ENCODE assay signal across 8 cellular contexts in genomic region chr12:92141585-92142244, GRCh38. TPM values are rescaled to one million over a fixed set of nuclear protein-coding genes. Genes with fewer than 3 reads are reported as not detected.
DNase-seq lines count a peak whose midpoint lies in the region; ATAC-seq and TF ChIP-seq lines count a peak whose summit lies in the region.

No MANE protein-coding gene starts in this region.

- H3K9me3 Mint-ChIP-seq in CD4-positive, alpha-beta T cell, result no peaks in the 10 kb centered on the region
- no peaks in the 10 kb centered on the region for H3K9me3 Mint-ChIP-seq in central memory CD8-positive, alpha-beta T cell
- H3K9me3 Mint-ChIP-seq in naive thymus-derived CD4-positive, alpha-beta T cell, result peaks cover 0 to 17% (median 0%) of the 10 kb centered on the region in 11 donors

- peak in 1 of 10 experiments; percentile 26 for DNase-seq in CD4-positive, alpha-beta T cell
- no peak for DNase-seq in IMR-90
- DNase-seq in central memory CD8-positive, alpha-beta T cell (ENCODE audit: low spot score in 2 of 2), result no peak
- peak in 7 of 9 donors; percentile 66 to 85 (median 80) for DNase-seq in naive thymus-derived CD4-positive, alpha-beta T cell
- DNase-seq in GDM1 (lab: John Stamatoyannopoulos, UW), result no peak
- DNase-seq in activated CD4-positive, alpha-beta T cell treated with anti-CD3 and anti-CD28 coated beads for 1 hour, result no peak
- no peak for DNase-seq in NCI-H2029 treated with DMSO at 0.1 percent for 48 hours (lab: John Stamatoyannopoulos, UW)

- WGBS in IMR-90 (ENCODE audit: extremely low coverage in 2 of 2, insufficient read length in 1 of 2), 2 experiments, result no CpG with 5 or more reads among the region's 5 CpGs

- no peak overlapping the region for H2AFZ ChIP-seq in IMR-90 (replicated peaks; ENCODE audit: low read length, poor library complexity)

- CTCF ChIA-PET in CD4-positive, alpha-beta T cell (lab: Charles Lee), result interaction anchor here (0.7 to 3.5 kb wide), 3 partner anchors 69 to 759 kb away, joined by 3 to 10 read pairs (median 3); no protein-coding TSS in a partner anchor
- CTCF ChIA-PET in IMR-90 (lab: Yijun Ruan, JAX), result interaction anchor here (0.7 to 1.0 kb wide), 2 partner anchors 563 to 760 kb away, joined by 3 to 5 read pairs; no protein-coding TSS in a partner anchor
- CTCF ChIA-PET in naive thymus-derived CD4-positive, alpha-beta T cell (lab: Charles Lee), result interaction anchor here (0.6 to 4.5 kb wide), 15 partner anchors 34 to 760 kb away, joined by 3 to 23 read pairs (median 3); no protein-coding TSS in a partner anchor

- H3K56ac ChIP-seq in IMR-90 (ENCODE audit: extremely low read depth, insufficient read depth, low read length), result peak overlapping the region; percentile 22; the same call in 1 of the 2 replicates

- no peaks in the 10 kb centered on the region for H3K9me3 ChIP-seq in CD4-positive, alpha-beta T cell (ENCODE audit: control insufficient read depth, low read length)
- H3K9me3 ChIP-seq in IMR-90 (ENCODE audit: control insufficient read depth, insufficient read depth, low read length), result no peaks in the 10 kb centered on the region
- H3K9me3 ChIP-seq in naive thymus-derived CD4-positive, alpha-beta T cell (ENCODE audit: control insufficient read depth in 2 of 3, low read length in 3 of 3), result no peaks in the 10 kb centered on the region

- no peak for TF ChIP-seq RAD21 in IMR-90 (IDR thresholded peaks at IDR 0.05; ENCODE audit: low read length)

- no peak overlapping the region for H2AK5ac ChIP-seq in IMR-90 (ENCODE audit: low read depth, low read length)

- no peak; the same call in 1 of the 2 replicates for TF ChIP-seq POLR2A in IMR-90 (IDR thresholded peaks at IDR 0.05; ENCODE audit: low read depth, low read length)

- peak overlapping the region; percentile 88 for H3K4me3 ChIP-seq in IMR-90 (ENCODE audit: insufficient read depth, low read depth, low read length)
- peak overlapping the region; percentile 98 for H3K4me3 ChIP-seq in naive thymus-derived CD4-positive, alpha-beta T cell (ENCODE audit: low read length)

- H3K23ac ChIP-seq in IMR-90 (ENCODE audit: low read depth, low read length), result peak overlapping the region; percentile 20; the same call in 1 of the 2 replicates

- peak overlapping the region; percentile 99 for H3K4me2 ChIP-seq in IMR-90 (ENCODE audit: low read depth, low read length)

- H2BK120ac ChIP-seq in IMR-90 (ENCODE audit: low read depth, low read length), result peak overlapping the region; percentile 5; the same call in 1 of the 2 replicates

- no peak overlapping the region for H4K5ac ChIP-seq in IMR-90 (ENCODE audit: low read depth, low read length)

- ATAC-seq in CD4-positive, alpha-beta T cell (ENCODE audit: poor library complexity), result peak; percentile 14
- ATAC-seq in IMR-90 (ENCODE audit: low read depth), result no peak
- ATAC-seq in central memory CD8-positive, alpha-beta T cell (replicated peaks; ENCODE audit: extremely low read depth, poor library complexity, severe bottlenecking), result no peak
- peak; percentile 7 for ATAC-seq in naive thymus-derived CD4-positive, alpha-beta T cell
- no peak for ATAC-seq in HG03432 (IDR thresholded peaks at IDR 0.05; ENCODE audit: unreplicated experiment)

- no peak overlapping the region for H3K4ac ChIP-seq in IMR-90 (ENCODE audit: low read depth, low read length)

- no peak for TF ChIP-seq CTCF in CD4-positive, alpha-beta T cell (IDR thresholded peaks at IDR 0.05)
- no peak for TF ChIP-seq CTCF in IMR-90 (conservative IDR thresholded peaks at IDR 0.05; ENCODE audit: low read depth, low read length)

- H3K14ac ChIP-seq in IMR-90 (replicated peaks; ENCODE audit: low read depth, low read length), result peak overlapping the region; percentile 50

- H3K9me1 ChIP-seq in IMR-90 (ENCODE audit: insufficient read depth, low read length), result no peaks in the 10 kb centered on the region

- H4K91ac ChIP-seq in IMR-90 (ENCODE audit: insufficient read depth, low read depth, low read length), result no peak overlapping the region

- H4K20me1 ChIP-seq in IMR-90 (ENCODE audit: insufficient read depth, low read length), result peaks cover 27% of the 10 kb centered on the region

- H3K79me1 ChIP-seq in IMR-90 (ENCODE audit: low read depth in 1 of 2, low read length in 2 of 2), result peaks cover 0 to 10% of the 10 kb centered on the region in 2 experiments; a peak in 2 of 4 replicates

- H2AK9ac ChIP-seq in IMR-90 (replicated peaks; ENCODE audit: low read depth, low read length, poor library complexity), result no peak overlapping the region

- dilution Hi-C loops in IMR-90 (cut with HindIII; ENCODE audit: low sequenced_read_pairs, unreplicated experiment), result no loop called here

- H3K4me1 ChIP-seq in IMR-90 (ENCODE audit: control insufficient read depth, insufficient read depth, low read length), result peaks cover 2% of the 10 kb centered on the region; the same call in 1 of the 2 replicates
- no peaks in the 10 kb centered on the region for H3K4me1 ChIP-seq in naive thymus-derived CD4-positive, alpha-beta T cell (ENCODE audit: control insufficient read depth in 2 of 2, insufficient read depth in 2 of 2, low read length in 2 of 2)

- no peak overlapping the region for H4K8ac ChIP-seq in IMR-90 (ENCODE audit: low read depth in 2 of 2, low read length in 2 of 2)

- BruUV-seq in IMR-90 (replicated peaks; lab: Mats Ljungman, UMichigan), result no TSS peak

- peaks cover 15% of the 10 kb centered on the region for H3K27me3 Mint-ChIP-seq in CD4-positive, alpha-beta T cell
- no peaks in the 10 kb centered on the region for H3K27me3 Mint-ChIP-seq in central memory CD8-positive, alpha-beta T cell
- H3K27me3 Mint-ChIP-seq in naive thymus-derived CD4-positive, alpha-beta T cell, result peaks cover 0 to 4% (median 0%) of the 10 kb centered on the region in 5 donors

- no peaks in the 10 kb centered on the region for H3K27me3 ChIP-seq in CD4-positive, alpha-beta T cell (ENCODE audit: control insufficient read depth, insufficient read depth, low read length)
- H3K27me3 ChIP-seq in IMR-90 (ENCODE audit: control insufficient read depth, insufficient read depth, low read length), result no peaks in the 10 kb centered on the region
- no peaks in the 10 kb centered on the region for H3K27me3 ChIP-seq in naive thymus-derived CD4-positive, alpha-beta T cell (ENCODE audit: control insufficient read depth in 2 of 2, insufficient read depth in 2 of 2, low read length in 2 of 2)

- intact Hi-C loops in CD4-positive, alpha-beta T cell (cut with DNase I, micrococcal nuclease), result loop anchor here (1.0 to 10.0 kb wide), 8 partner anchors 8 to 759 kb away; no protein-coding TSS in a partner anchor
- intact Hi-C loops in IMR-90 (cut with micrococcal nuclease), result loop anchor here (2.0 to 5.0 kb wide), 3 partner anchors 63 to 259 kb away; no protein-coding TSS in a partner anchor
- intact Hi-C loops in naive thymus-derived CD4-positive, alpha-beta T cell (cut with micrococcal nuclease), result loop anchor here (1.0 to 10.0 kb wide), 9 partner anchors 9 to 1303 kb away; partner anchors contain the start of genes NUDT4 (in 1 of the 2) and UBE2N (in 1 of the 2)

- H3K27ac Mint-ChIP-seq in CD4-positive, alpha-beta T cell, result peak overlapping the region; percentile 99
- H3K27ac Mint-ChIP-seq in central memory CD8-positive, alpha-beta T cell (ENCODE audit: low read depth), result peak overlapping the region; percentile 99
- peak overlapping the region; percentile 69 to 100 (median 99) for H3K27ac Mint-ChIP-seq in naive thymus-derived CD4-positive, alpha-beta T cell

- peak overlapping the region; percentile 93 for H3K27ac ChIP-seq in CD4-positive, alpha-beta T cell (ENCODE audit: low read depth, low read length)
- peak overlapping the region; percentile 65; the same call in 1 of the 2 replicates for H3K27ac ChIP-seq in IMR-90 (ENCODE audit: insufficient read depth, low read length)
- H3K27ac ChIP-seq in naive thymus-derived CD4-positive, alpha-beta T cell (ENCODE audit: low read depth, low read length), result peak overlapping the region; percentile 91

- H3K36me3 Mint-ChIP-seq in CD4-positive, alpha-beta T cell (ENCODE audit: low read depth), result peaks cover 100% of the 10 kb centered on the region
- H3K36me3 Mint-ChIP-seq in central memory CD8-positive, alpha-beta T cell (ENCODE audit: insufficient read depth), result peaks cover 90% of the 10 kb centered on the region
- peaks cover 30 to 80% (median 76%) of the 10 kb centered on the region in 5 donors for H3K36me3 Mint-ChIP-seq in naive thymus-derived CD4-positive, alpha-beta T cell

- H3K18ac ChIP-seq in IMR-90 (ENCODE audit: low read depth, low read length), result peak overlapping the region; percentile 77; the same call in 1 of the 2 replicates

- H3K4me1 Mint-ChIP-seq in CD4-positive, alpha-beta T cell (ENCODE audit: low read depth), result peaks cover 23% of the 10 kb centered on the region
- peaks cover 49% of the 10 kb centered on the region for H3K4me1 Mint-ChIP-seq in central memory CD8-positive, alpha-beta T cell
- peaks cover 5 to 45% (median 9%) of the 10 kb centered on the region in 7 donors for H3K4me1 Mint-ChIP-seq in naive thymus-derived CD4-positive, alpha-beta T cell

- in situ Hi-C loops in IMR-90 (cut with MboI; ENCODE audit: low sequenced_read_pairs), result loop anchor here (5.0 to 10.0 kb wide), 2 partner anchors 431 to 757 kb away; no protein-coding TSS in a partner anchor

- POLR2A ChIA-PET in CD4-positive, alpha-beta T cell (lab: Charles Lee), result interaction anchor here (0.6 to 7.1 kb wide), 53 partner anchors 8 to 813 kb away, joined by 3 to 298 read pairs (median 5); no protein-coding TSS in a partner anchor
- POLR2A ChIA-PET in IMR-90 (lab: Charles Lee; ENCODE audit: unreplicated experiment), result no interaction called here
- POLR2A ChIA-PET in naive thymus-derived CD4-positive, alpha-beta T cell (lab: Charles Lee), result interaction anchor here (0.6 to 10.5 kb wide), 55 partner anchors 8 to 1262 kb away, joined by 3 to 377 read pairs (median 5); no protein-coding TSS in a partner anchor

- H3K9ac ChIP-seq in IMR-90 (ENCODE audit: low read depth, low read length), result peak overlapping the region; percentile 81

- H2BK20ac ChIP-seq in IMR-90 (ENCODE audit: low read depth, low read length), result no peak overlapping the region

- H2BK15ac ChIP-seq in IMR-90 (ENCODE audit: low read depth, low read length), result no peak overlapping the region

- peak overlapping the region; percentile 79 for H2BK5ac ChIP-seq in IMR-90 (ENCODE audit: low read depth, low read length, poor library complexity, severe bottlenecking)

- peak overlapping the region; percentile 100 for H3K4me3 Mint-ChIP-seq in CD4-positive, alpha-beta T cell
- peak overlapping the region; percentile 89 for H3K4me3 Mint-ChIP-seq in central memory CD8-positive, alpha-beta T cell
- H3K4me3 Mint-ChIP-seq in naive thymus-derived CD4-positive, alpha-beta T cell, result peak overlapping the region; percentile 94 to 100 (median 98)

- H3K36me3 ChIP-seq in IMR-90 (ENCODE audit: control insufficient read depth, insufficient read depth, low read length), result peaks cover 28% of the 10 kb centered on the region
- H3K36me3 ChIP-seq in naive thymus-derived CD4-positive, alpha-beta T cell (ENCODE audit: control insufficient read depth in 2 of 3, insufficient read depth in 3 of 3, low read length in 3 of 3), result peaks cover 26 to 75% (median 41%) of the 10 kb centered on the region in 3 experiments

RNA-seq across cellular contexts. Expression of gene BTG1, which starts 3.9 kb away (rescaled TPM):
- 1,000 to 10,000 TPM; 1,698 to 1,774 TPM for total RNA-seq in CD4-positive, alpha-beta T cell
- 3.8 and 8.1 TPM in 2 replicates for total RNA-seq in IMR-90 (2012; rRNA removed)
- polyA plus RNA-seq in IMR-90 (2012; rRNA removed), result 33.5 and 43.3 TPM in 2 replicates
- polyA plus RNA-seq in IMR-90 (2012; cell fraction: cytosol; rRNA removed), result 3.7 and 12.0 TPM in 2 replicates
- 4.7 and 12.8 TPM in 2 replicates for polyA plus RNA-seq in IMR-90 (2012; cell fraction: nucleus; rRNA removed; ENCODE audit: low replicate concordance)
- 1,000 to 10,000 TPM in 2 of 5 experiments, 100 to 1,000 TPM in 3; 188 to 1,246 (median 571) TPM for total RNA-seq in naive thymus-derived CD4-positive, alpha-beta T cell
- polyA plus RNA-seq in naive thymus-derived CD4-positive, alpha-beta T cell, result 100 to 1,000 TPM; 479 to 649 TPM

Comparison
In these comparisons a context has a peak if more than half of its experiments do, and no peak if none do; other contexts are left out.
1. ATAC-seq: peak in CD4-positive, alpha-beta T cell (single experiment) and naive thymus-derived CD4-positive, alpha-beta T cell (single experiment); none in IMR-90 (single experiment), central memory CD8-positive, alpha-beta T cell (single experiment) and HG03432 (single experiment).
2. DNase-seq: peak in naive thymus-derived CD4-positive, alpha-beta T cell (7 of 9); none in IMR-90 (single experiment), central memory CD8-positive, alpha-beta T cell (0 of 2), GDM1 (single experiment), activated CD4-positive, alpha-beta T cell treated with anti-CD3 and anti-CD28 coated beads for 1 hour (single experiment) and NCI-H2029 treated with DMSO at 0.1 percent for 48 hours (single experiment).
3. RNA of gene BTG1, which starts 3.9 kb away (total RNA-seq): 1,698 to 1,774 TPM in CD4-positive, alpha-beta T cell and 188 to 1,246 TPM in naive thymus-derived CD4-positive, alpha-beta T cell; 3.8 to 8.1 TPM in IMR-90; every median in the first group is over 10 times any median in the second.
4. Peak in every context shown above with its lines, with median percentiles within 50 percentile points of each other: H3K27ac ChIP-seq, H3K27ac Mint-ChIP-seq and H3K4me3 Mint-ChIP-seq.